24 cellular contexts compared by ENCODE assay signal in the genomic region with DNA sequence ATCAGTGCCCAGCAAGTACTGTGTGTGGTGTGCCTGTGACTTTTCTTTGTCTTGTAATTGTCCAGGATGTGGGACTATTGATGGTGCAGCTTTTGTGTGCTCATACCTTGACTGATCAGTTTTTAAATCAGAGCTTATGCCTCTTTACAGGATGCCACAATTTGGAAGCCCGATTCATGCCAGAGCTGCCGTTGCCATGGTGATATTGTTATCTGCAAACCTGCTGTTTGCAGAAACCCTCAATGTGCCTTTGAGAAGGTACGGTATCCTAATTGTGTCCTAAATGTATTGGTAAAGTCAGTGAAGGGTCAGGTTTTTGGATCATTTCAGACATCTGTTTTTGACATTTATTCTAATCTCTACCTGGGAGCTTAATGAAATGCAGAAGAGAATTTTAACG.
"Had no signal": no experiment of that assay in that cellular context is flagged by ENCODE, and none has a peak within 500 bp of the region (broad histone marks: within the 10 kb centered on the region; RNA-seq: fewer than 3 reads in every experiment).

No MANE protein-coding gene starts in this region.

- FAIRE-seq: kidney had no signal

- H3K4me1 Mint-ChIP-seq: immature natural killer cell; memory B cell; naive B cell; nephron; stimulated activated naive B cell treated with anti-CD40 and anti-IgM and Interleukin-4, amounts not matched to agents 10 μg/mL and 1 μg/mL and 100 μg/mL, for 72 hours; stimulated activated naive CD8-positive, alpha-beta T cell treated with anti-CD3 and anti-CD28 coated beads, Interleukin-15, amount 100 ng/mL, for 72 hours had no signal

- H3K27ac ChIP-seq: colonic mucosa, esophagus squamous epithelium, gastroesophageal sphincter, left ventricle myocardium inferior, lower lobe of right lung, neutrophil, right atrium auricular region, sigmoid colon, skin epidermis, testis, transverse colon had no signal

- H3K4me3 Mint-ChIP-seq: immature natural killer cell; memory B cell; naive B cell; nephron; stimulated activated naive B cell treated with anti-CD40 and anti-IgM and Interleukin-4, amounts not matched to agents 10 μg/mL and 1 μg/mL and 100 μg/mL, for 72 hours; stimulated activated naive CD8-positive, alpha-beta T cell treated with anti-CD3 and anti-CD28 coated beads, Interleukin-15, amount 100 ng/mL, for 72 hours had no signal

- H3K27me3 Mint-ChIP-seq: naive B cell; stimulated activated naive CD8-positive, alpha-beta T cell treated with anti-CD3 and anti-CD28 coated beads, Interleukin-15, amount 100 ng/mL, for 72 hours had no signal

- H3K27me3 ChIP-seq: colonic mucosa, esophagus squamous epithelium, gastroesophageal sphincter, neutrophil, right atrium auricular region, sigmoid colon, testis, transverse colon had no signal

- H3K36me3 Mint-ChIP-seq: immature natural killer cell; memory B cell; naive B cell; stimulated activated naive B cell treated with anti-CD40 and anti-IgM and Interleukin-4, amounts not matched to agents 10 μg/mL and 1 μg/mL and 100 μg/mL, for 72 hours had no signal

- H3K9me3 ChIP-seq: colonic mucosa, esophagus squamous epithelium, gastroesophageal sphincter, left ventricle myocardium inferior, lower lobe of right lung, neutrophil, right atrium auricular region, sigmoid colon, testis, transverse colon had no signal

- H3K27ac Mint-ChIP-seq: immature natural killer cell; memory B cell; naive B cell; nephron; stimulated activated naive B cell treated with anti-CD40 and anti-IgM and Interleukin-4, amounts not matched to agents 10 μg/mL and 1 μg/mL and 100 μg/mL, for 72 hours; stimulated activated naive CD8-positive, alpha-beta T cell treated with anti-CD3 and anti-CD28 coated beads, Interleukin-15, amount 100 ng/mL, for 72 hours had no signal

- H3K36me3 ChIP-seq: colonic mucosa, esophagus squamous epithelium, gastroesophageal sphincter, left ventricle myocardium inferior, lower lobe of right lung, neutrophil, right atrium auricular region, sigmoid colon, transverse colon had no signal

- H3K4me3 ChIP-seq: colonic mucosa, esophagus squamous epithelium, gastroesophageal sphincter, left ventricle myocardium inferior, lower lobe of right lung, right atrium auricular region, sigmoid colon, skin epidermis, testis, transverse colon had no signal

- ATAC-seq: gastroesophageal sphincter; left cardiac atrium; lower lobe of right lung; stimulated activated naive B cell treated with anti-CD40 and anti-IgM and Interleukin-4, amounts not matched to agents 10 μg/mL and 1 μg/mL and 100 μg/mL, for 72 hours; stimulated activated naive CD8-positive, alpha-beta T cell treated with anti-CD3 and anti-CD28 coated beads, Interleukin-15, amount 100 ng/mL, for 72 hours had no signal

- H3K9me3 Mint-ChIP-seq: immature natural killer cell; memory B cell; nephron; stimulated activated naive B cell treated with anti-CD40 and anti-IgM and Interleukin-4, amounts not matched to agents 10 μg/mL and 1 μg/mL and 100 μg/mL, for 72 hours; stimulated activated naive CD8-positive, alpha-beta T cell treated with anti-CD3 and anti-CD28 coated beads, Interleukin-15, amount 100 ng/mL, for 72 hours had no signal

- DNase-seq: colonic mucosa; dermis blood vessel endothelial cell; esophagus squamous epithelium; foreskin fibroblast; glutamatergic neuron; immature natural killer cell; kidney; left cardiac atrium; left ventricle myocardium inferior; lower lobe of right lung; naive B cell; sigmoid colon; stimulated activated CD4-positive, alpha-beta T cell treated with anti-CD3 and anti-CD28 coated beads, Interleukin-2, amount 100 ng/mL, for 24 hours; stimulated activated CD4-positive, alpha-beta T cell treated with anti-CD3 and anti-CD28 coated beads, Interleukin-4, amount 100 ng/mL, for 4 hours; stimulated activated naive B cell treated with anti-CD40 and anti-IgM and Interleukin-4, amounts not matched to agents 10 μg/mL and 1 μg/mL and 100 μg/mL, for 72 hours; stimulated activated naive CD8-positive, alpha-beta T cell treated with anti-CD3 and anti-CD28 coated beads, Interleukin-15, amount 100 ng/mL, for 72 hours; testis; transverse colon had no signal

- H3K4me1 ChIP-seq: colonic mucosa, esophagus squamous epithelium, gastroesophageal sphincter, left ventricle myocardium inferior, lower lobe of right lung, right atrium auricular region, sigmoid colon, testis, transverse colon had no signal
